Comparison of ENCODE assay signal across 1 cellular context in genomic region chr6:83069633-83070032, GRCh38.
TF ChIP-seq lines count a peak whose summit lies in the region.

No MANE protein-coding gene starts in this region.

TF ChIP-seq in WTC11, 78 proteins besides CTCF, POLR2A, EP300 and RAD21 (continued from another document):
- TF ChIP-seq ZSCAN18 (CRISPR knock-in tag; IDR thresholded peaks at IDR 0.05) (no peak), GRHL2 (CRISPR knock-in tag; IDR thresholded peaks at IDR 0.05; ENCODE audit: insufficient replicate concordance, severe bottlenecking) (no peak), ERG (CRISPR knock-in tag; IDR thresholded peaks at IDR 0.05) (no peak), ESRRA (CRISPR knock-in tag; IDR thresholded peaks at IDR 0.05; ENCODE audit: borderline replicate concordance) (no peak), PRRX2 (CRISPR knock-in tag; IDR thresholded peaks at IDR 0.05) (no peak), SMAD3 (CRISPR knock-in tag; IDR thresholded peaks at IDR 0.05; ENCODE audit: borderline replicate concordance) (no peak)
